12 cellular contexts compared by ENCODE assay signal in genomic region chr6:45737331-45738056, GRCh38.
DNase-seq lines count a peak whose midpoint lies in the region; ATAC-seq and TF ChIP-seq lines count a peak whose summit lies in the region.
"Had no signal": no experiment of that assay in that cellular context is flagged by ENCODE, and none has a peak within 500 bp of the region (broad histone marks: within the 10 kb centered on the region; RNA-seq: fewer than 3 reads in every experiment).

No MANE protein-coding gene starts in this region.

- no peaks in the 10 kb centered on the region for H3K36me3 ChIP-seq in HAP-1 (replicated peaks)
- H3K36me3 ChIP-seq: suprapubic skin had no signal

- POLR2A ChIA-PET in activated CD4-positive, alpha-beta memory T cell treated with anti-CD3 and anti-CD28 coated beads for 36 hours (lab: Charles Lee) = interaction anchor here (0.6 to 2.7 kb wide), 11 partner anchors 23 to 186 kb away, joined by 3 to 14 read pairs (median 4); no protein-coding TSS in a partner anchor

- H3K27me3 ChIP-seq in HAP-1 (ENCODE audit: low read depth) = peaks cover 8% of the 10 kb centered on the region; the same call in 1 of the 2 replicates
- H3K27me3 ChIP-seq: suprapubic skin had no signal

- peaks cover 59% of the 10 kb centered on the region for H3K4me1 Mint-ChIP-seq in activated CD4-positive, alpha-beta memory T cell treated with anti-CD3 and anti-CD28 coated beads for 36 hours (ENCODE audit: low read depth)

- H3K9me3 Mint-ChIP-seq in activated CD4-positive, alpha-beta memory T cell treated with anti-CD3 and anti-CD28 coated beads for 36 hours = no peaks in the 10 kb centered on the region

- in situ Hi-C loops in HAP-1 (cut with MboI; ENCODE audit: low sequenced_read_pairs) = no loop called here

- H3K27ac Mint-ChIP-seq in activated CD4-positive, alpha-beta memory T cell treated with anti-CD3 and anti-CD28 coated beads for 36 hours = peak overlapping the region; percentile 75

- TF ChIP-seq CTCF in GM12864 (IDR thresholded peaks at IDR 0.05; ENCODE audit: low read depth, low read length, missing control alignments) = no peak

- intact Hi-C loops in activated CD4-positive, alpha-beta memory T cell treated with anti-CD3 and anti-CD28 coated beads for 36 hours (cut with micrococcal nuclease) = loop anchor here (1.0 to 2.0 kb wide), 6 partner anchors 23 to 187 kb away; no protein-coding TSS in a partner anchor

- H3K27me3 Mint-ChIP-seq in activated CD4-positive, alpha-beta memory T cell treated with anti-CD3 and anti-CD28 coated beads for 36 hours = peaks cover 8% of the 10 kb centered on the region

- H3K4me3 Mint-ChIP-seq in activated CD4-positive, alpha-beta memory T cell treated with anti-CD3 and anti-CD28 coated beads for 36 hours = peak overlapping the region; percentile 10

- no peaks in the 10 kb centered on the region for H3K4me1 ChIP-seq in HAP-1

- peak; percentile 70 for ATAC-seq in GM19328 (IDR thresholded peaks at IDR 0.05; ENCODE audit: unreplicated experiment)
- ATAC-seq in HG02973 (IDR thresholded peaks at IDR 0.05; ENCODE audit: unreplicated experiment) = peak; percentile 65
- ATAC-seq: right cardiac atrium had no signal

- H3K4me3 ChIP-seq in GM12864 (ENCODE audit: low read depth, low read length) (no peak overlapping the region), HAP-1 (no peak overlapping the region)
- H3K4me3 ChIP-seq: coronary artery, suprapubic skin had no signal

- no peaks in the 10 kb centered on the region for H3K36me3 Mint-ChIP-seq in activated CD4-positive, alpha-beta memory T cell treated with anti-CD3 and anti-CD28 coated beads for 36 hours

- H3K9me3 ChIP-seq in HAP-1 = no peaks in the 10 kb centered on the region
- H3K9me3 ChIP-seq: suprapubic skin had no signal

- CTCF ChIA-PET in activated CD4-positive, alpha-beta memory T cell treated with anti-CD3 and anti-CD28 coated beads for 36 hours (lab: Charles Lee) = interaction anchor here (0.5 to 2.1 kb wide), 8 partner anchors 23 to 1080 kb away, joined by 3 to 7 read pairs (median 3); no protein-coding TSS in a partner anchor

- peak; percentile 50 for DNase-seq in GM12864 (ENCODE audit: low read depth)
- peak; percentile 24 for DNase-seq in activated CD4-positive, alpha-beta memory T cell treated with anti-CD3 and anti-CD28 coated beads for 36 hours
- no peak for DNase-seq in A172 (ENCODE audit: low spot score)
- no peak for DNase-seq in NCI-H187 (lab: John Stamatoyannopoulos, UW)
- no peak for DNase-seq in HAP-1 (ENCODE audit: low spot score in 2 of 2)
- no peak for DNase-seq in superior temporal gyrus (ENCODE audit: extremely low spot score)
- DNase-seq: NCI-H1105 treated with DMSO at 0.1 percent for 48 hours, right cardiac atrium had no signal

Comparison
In these comparisons a context has a peak if more than half of its experiments do, and no peak if none do; other contexts are left out.
1. DNase-seq: peak in GM12864 (single experiment) and activated CD4-positive, alpha-beta memory T cell treated with anti-CD3 and anti-CD28 coated beads for 36 hours (single experiment); none in A172 (single experiment), NCI-H187 (0 of 2), HAP-1 (0 of 2) and superior temporal gyrus (single experiment).